11 cellular contexts compared by ENCODE assay signal in genomic region chr4:139658185-139658584, GRCh38. TPM values are rescaled to one million over a fixed set of nuclear protein-coding genes. Genes with fewer than 3 reads are reported as not detected.
DNase-seq lines count a peak whose midpoint lies in the region; ATAC-seq lines count a peak whose summit lies in the region.
"Had no signal": no experiment of that assay in that cellular context is flagged by ENCODE, and none has a peak within 500 bp of the region (broad histone marks: within the 10 kb centered on the region; RNA-seq: fewer than 3 reads in every experiment).

No MANE protein-coding gene starts in this region.

- H3K27me3 Mint-ChIP-seq in activated T-cell treated with anti-CD3 and anti-CD28 coated beads, Interleukin-2, amount 50 U/mL, for 24 hours = no peaks in the 10 kb centered on the region
- H3K27me3 Mint-ChIP-seq in activated CD4-positive, alpha-beta memory T cell treated with anti-CD3 and anti-CD28 coated beads for 36 hours = peaks cover 7% of the 10 kb centered on the region
- no peaks in the 10 kb centered on the region for H3K27me3 Mint-ChIP-seq in stimulated activated naive CD8-positive, alpha-beta T cell treated with anti-CD3 and anti-CD28 coated beads, Interleukin-15, Interleukin-2, amounts not matched to agents 100 ng/mL and 50 ng/mL, for 24 hours

- H3K27ac ChIP-seq in epithelial cell of prostate = peak overlapping the region; percentile 82
- H3K27ac ChIP-seq: upper lobe of right lung had no signal

- H3K4me1 Mint-ChIP-seq in activated T-cell treated with anti-CD3 and anti-CD28 coated beads, Interleukin-2, amount 50 U/mL, for 24 hours (ENCODE audit: low read depth) = peaks cover 30% of the 10 kb centered on the region
- H3K4me1 Mint-ChIP-seq in activated CD4-positive, alpha-beta memory T cell treated with anti-CD3 and anti-CD28 coated beads for 36 hours (ENCODE audit: low read depth) = peaks cover 28% of the 10 kb centered on the region
- peaks cover 20% of the 10 kb centered on the region for H3K4me1 Mint-ChIP-seq in stimulated activated naive CD8-positive, alpha-beta T cell treated with anti-CD3 and anti-CD28 coated beads, Interleukin-15, Interleukin-2, amounts not matched to agents 100 ng/mL and 50 ng/mL, for 24 hours (ENCODE audit: low read depth)

- H3K36me3 Mint-ChIP-seq in activated T-cell treated with anti-CD3 and anti-CD28 coated beads, Interleukin-2, amount 50 U/mL, for 24 hours (ENCODE audit: low read depth) = no peaks in the 10 kb centered on the region
- H3K36me3 Mint-ChIP-seq in activated CD4-positive, alpha-beta memory T cell treated with anti-CD3 and anti-CD28 coated beads for 36 hours = no peaks in the 10 kb centered on the region
- H3K36me3 Mint-ChIP-seq in stimulated activated naive CD8-positive, alpha-beta T cell treated with anti-CD3 and anti-CD28 coated beads, Interleukin-15, Interleukin-2, amounts not matched to agents 100 ng/mL and 50 ng/mL, for 24 hours (ENCODE audit: low read depth) = no peaks in the 10 kb centered on the region

- intact Hi-C loops in activated CD4-positive, alpha-beta memory T cell treated with anti-CD3 and anti-CD28 coated beads for 36 hours (cut with micrococcal nuclease) = loop anchor here (1.0 to 10.0 kb wide), 7 partner anchors 79 to 714 kb away; partner anchors contain the start of genes NOCT and SCOC

- no peak for ATAC-seq in HG02970 (IDR thresholded peaks at IDR 0.05; ENCODE audit: low FRiP score, unreplicated experiment)
- ATAC-seq: upper lobe of right lung had no signal

- peak overlapping the region; percentile 92 for H3K27ac Mint-ChIP-seq in activated T-cell treated with anti-CD3 and anti-CD28 coated beads, Interleukin-2, amount 50 U/mL, for 24 hours
- peak overlapping the region; percentile 93 for H3K27ac Mint-ChIP-seq in activated CD4-positive, alpha-beta memory T cell treated with anti-CD3 and anti-CD28 coated beads for 36 hours
- H3K27ac Mint-ChIP-seq in stimulated activated naive CD8-positive, alpha-beta T cell treated with anti-CD3 and anti-CD28 coated beads, Interleukin-15, Interleukin-2, amounts not matched to agents 100 ng/mL and 50 ng/mL, for 24 hours = peak overlapping the region; percentile 69
- H3K27ac Mint-ChIP-seq: nephron had no signal

- H3K4me3 Mint-ChIP-seq in activated T-cell treated with anti-CD3 and anti-CD28 coated beads, Interleukin-2, amount 50 U/mL, for 24 hours = peak overlapping the region; percentile 49
- peak overlapping the region; percentile 18 for H3K4me3 Mint-ChIP-seq in activated CD4-positive, alpha-beta memory T cell treated with anti-CD3 and anti-CD28 coated beads for 36 hours
- peak overlapping the region; percentile 60 for H3K4me3 Mint-ChIP-seq in stimulated activated naive CD8-positive, alpha-beta T cell treated with anti-CD3 and anti-CD28 coated beads, Interleukin-15, Interleukin-2, amounts not matched to agents 100 ng/mL and 50 ng/mL, for 24 hours
- H3K4me3 Mint-ChIP-seq: nephron had no signal

- DNase-seq in activated T-cell treated with anti-CD3 and anti-CD28 coated beads, Interleukin-2, amount 50 U/mL, for 24 hours = no peak
- no peak for DNase-seq in activated T-cell treated with anti-CD3 and anti-CD28 coated beads, Interleukin-2, amount 50 U/mL, for 1 hour
- peak; percentile 50 for DNase-seq in activated CD4-positive, alpha-beta memory T cell treated with anti-CD3 and anti-CD28 coated beads for 36 hours
- DNase-seq in epithelial cell of prostate (ENCODE audit: low read depth, low spot score) = no peak
- DNase-seq in GM19238 (ENCODE audit: insufficient read length, low spot score) = no peak
- DNase-seq in globus pallidus (ENCODE audit: low spot score) = no peak
- DNase-seq: NCI-H82, upper lobe of right lung had no signal

- POLR2A ChIA-PET in activated CD4-positive, alpha-beta memory T cell treated with anti-CD3 and anti-CD28 coated beads for 36 hours (lab: Charles Lee) = interaction anchor here (1.9 to 2.1 kb wide), 2 partner anchors 8 to 101 kb away, joined by 6 to 16 read pairs; partner anchors contain the start of genes MGST2 and SETD7

- H3K9me3 Mint-ChIP-seq in activated T-cell treated with anti-CD3 and anti-CD28 coated beads, Interleukin-2, amount 50 U/mL, for 24 hours = no peaks in the 10 kb centered on the region
- H3K9me3 Mint-ChIP-seq in activated CD4-positive, alpha-beta memory T cell treated with anti-CD3 and anti-CD28 coated beads for 36 hours = no peaks in the 10 kb centered on the region
- no peaks in the 10 kb centered on the region for H3K9me3 Mint-ChIP-seq in stimulated activated naive CD8-positive, alpha-beta T cell treated with anti-CD3 and anti-CD28 coated beads, Interleukin-15, Interleukin-2, amounts not matched to agents 100 ng/mL and 50 ng/mL, for 24 hours
- H3K9me3 Mint-ChIP-seq: nephron had no signal

- CTCF ChIA-PET in activated CD4-positive, alpha-beta memory T cell treated with anti-CD3 and anti-CD28 coated beads for 36 hours (lab: Charles Lee) = interaction anchor here (0.7 to 3.8 kb wide), 15 partner anchors 8 to 702 kb away, joined by 3 to 25 read pairs (median 6); partner anchors contain the start of genes MGST2, NOCT and SETD7

RNA-seq across cellular contexts. Expression of gene MGST2, which starts 7.4 kb away (rescaled TPM):
- total RNA-seq in activated CD4-positive, alpha-beta memory T cell treated with anti-CD3 and anti-CD28 coated beads for 36 hours = 10 to 100 TPM in 1 of 2 experiments, 1 to 10 TPM in 1; 8.7 to 10.1 TPM
